In genomic region chr22:33126881-33127280, GRCh38 we compare ENCODE assay signal across 12 cellular contexts.
A peak's percentile ranks its signal among the peaks of the same experiment; 100 is the strongest.
DNase-seq lines count a peak whose midpoint lies in the region; ATAC-seq and TF ChIP-seq lines count a peak whose summit lies in the region.
"Had no signal": no experiment of that assay in that cellular context is flagged by ENCODE, and none has a peak within 500 bp of the region (broad histone marks: within the 10 kb centered on the region; RNA-seq: fewer than 3 reads in every experiment).

No MANE protein-coding gene starts in this region.

- no peak for ATAC-seq in HG02623 (IDR thresholded peaks at IDR 0.05; ENCODE audit: unreplicated experiment)

- no peaks in the 10 kb centered on the region for H3K27me3 Mint-ChIP-seq in glutamatergic neuron (ENCODE audit: unreplicated experiment)

- TF ChIP-seq CTCF in glutamatergic neuron (IDR thresholded peaks at IDR 0.05; ENCODE audit: partially characterized antibody, unreplicated experiment) (peak; percentile 32), smooth muscle cell (IDR thresholded peaks at IDR 0.05; ENCODE audit: borderline replicate concordance, insufficient read depth, poor library complexity, severe bottlenecking) (peak; percentile 32)

- no peaks in the 10 kb centered on the region for H3F3A ChIP-seq in smooth muscle cell (ENCODE audit: low read depth)

- H3K27me3 ChIP-seq in NT2/D1 (ENCODE audit: insufficient read depth, insufficient read length) (peaks cover 8% of the 10 kb centered on the region), smooth muscle cell (ENCODE audit: low read depth) (peaks cover 11% of the 10 kb centered on the region)

- H3K4me1 ChIP-seq in NT2/D1 (ENCODE audit: insufficient read depth, insufficient read length) (no peaks in the 10 kb centered on the region), smooth muscle cell (ENCODE audit: low read depth) (no peaks in the 10 kb centered on the region)

- 16% methylated on average over 3 of the region's 3 CpGs for WGBS in smooth muscle cell (ENCODE audit: low lambda C conversion rate)

- no peak overlapping the region for H2AFZ ChIP-seq in smooth muscle cell (ENCODE audit: low read depth)

- no peaks in the 10 kb centered on the region for H4K20me1 ChIP-seq in smooth muscle cell (ENCODE audit: low read depth)

- H3K4me1 Mint-ChIP-seq in glutamatergic neuron (ENCODE audit: low read depth, unreplicated experiment): no peaks in the 10 kb centered on the region
- H3K4me1 Mint-ChIP-seq: B cell, immature natural killer cell had no signal

- H3K9me3 ChIP-seq in NT2/D1 (ENCODE audit: insufficient read depth, low read length) (peaks cover 6% of the 10 kb centered on the region; the same call in 1 of the 2 replicates), smooth muscle cell (replicated peaks; ENCODE audit: low read depth) (no peaks in the 10 kb centered on the region)

- no peak overlapping the region for H3K27ac ChIP-seq in smooth muscle cell (ENCODE audit: low read depth)

- H3K4me3 ChIP-seq in NT2/D1 (ENCODE audit: insufficient read length, low read depth) (no peak overlapping the region), smooth muscle cell (no peak overlapping the region)

- no peak overlapping the region for H3K4me2 ChIP-seq in smooth muscle cell

- H3K36me3 ChIP-seq in NT2/D1 (ENCODE audit: insufficient read depth, insufficient read length, low read length) (no peaks in the 10 kb centered on the region), smooth muscle cell (ENCODE audit: low read depth) (no peaks in the 10 kb centered on the region)

- no peaks in the 10 kb centered on the region for H3K36me3 Mint-ChIP-seq in glutamatergic neuron (ENCODE audit: unreplicated experiment)
- H3K36me3 Mint-ChIP-seq: immature natural killer cell had no signal

- H3K4me3 Mint-ChIP-seq in glutamatergic neuron (ENCODE audit: unreplicated experiment): no peak overlapping the region
- H3K4me3 Mint-ChIP-seq: activated naive CD4-positive, alpha-beta T cell treated with anti-CD3 and anti-CD28 coated beads for 36 hours; B cell; immature natural killer cell had no signal

- H3K79me2 ChIP-seq in smooth muscle cell (ENCODE audit: low read depth): no peaks in the 10 kb centered on the region

- no peak overlapping the region for H3K27ac Mint-ChIP-seq in glutamatergic neuron (ENCODE audit: unreplicated experiment)
- H3K27ac Mint-ChIP-seq: activated naive CD4-positive, alpha-beta T cell treated with anti-CD3 and anti-CD28 coated beads for 36 hours; B cell; immature natural killer cell had no signal

- H3K9ac ChIP-seq in NT2/D1 (ENCODE audit: insufficient read length, low read depth) (no peak overlapping the region), smooth muscle cell (ENCODE audit: low read depth) (no peak overlapping the region)

- DNase-seq in NCI-H748 (lab: John Stamatoyannopoulos, UW; ENCODE audit: unreplicated experiment) (peak; percentile 16), NCI-H748 treated with DMSO at 0.1 percent for 48 hours (lab: John Stamatoyannopoulos, UW) (no peak), NT2/D1 (ENCODE audit: low read depth, low spot score) (peak; percentile 42), glutamatergic neuron (no peak), smooth muscle cell (lab: John Stamatoyannopoulos, UW; ENCODE audit: unreplicated experiment) (no peak), T-helper 2 cell (no peak)
- DNase-seq in effector CD4-positive, alpha-beta T cell: no peak
- DNase-seq: activated naive CD4-positive, alpha-beta T cell treated with anti-CD3 and anti-CD28 coated beads for 36 hours; immature natural killer cell; Kasumi-1 had no signal

- no peaks in the 10 kb centered on the region for H3K9me3 Mint-ChIP-seq in glutamatergic neuron (ENCODE audit: unreplicated experiment)
- H3K9me3 Mint-ChIP-seq: activated naive CD4-positive, alpha-beta T cell treated with anti-CD3 and anti-CD28 coated beads for 36 hours had no signal

Comparison
In these comparisons a context has a peak if more than half of its experiments do, and no peak if none do; other contexts are left out.
1. DNase-seq: peak in NCI-H748 (single experiment) and NT2/D1 (single experiment); none in NCI-H748 treated with DMSO at 0.1 percent for 48 hours (single experiment), glutamatergic neuron (single experiment), smooth muscle cell (single experiment), effector CD4-positive, alpha-beta T cell (single experiment) and T-helper 2 cell (0 of 5).